ENCODE assay signal across 23 cellular contexts in the genomic region with DNA sequence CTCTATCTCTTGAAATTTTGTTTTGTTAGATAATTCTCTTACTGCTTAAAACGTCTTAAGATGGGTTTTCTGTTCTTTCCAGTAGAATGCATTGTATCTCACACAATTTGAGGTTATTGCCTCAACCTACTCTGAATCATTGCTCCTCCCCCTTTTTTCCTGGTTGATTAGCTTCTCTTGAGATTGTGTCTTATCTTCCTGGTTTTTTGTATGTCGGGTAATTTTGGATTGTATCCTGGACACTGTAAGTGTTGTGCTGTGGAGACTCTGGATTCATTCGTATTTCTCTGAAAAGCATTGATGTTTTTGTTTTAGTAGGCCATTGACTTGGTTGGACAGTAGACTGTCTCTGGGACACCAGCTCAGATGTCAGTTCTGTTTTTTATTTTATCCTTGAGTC. TPM values are rescaled to one million over a fixed set of nuclear protein-coding genes. Genes with fewer than 3 reads are reported as not detected.
DNase-seq lines count a peak whose midpoint lies in the region; ATAC-seq and TF ChIP-seq lines count a peak whose summit lies in the region.
"Had no signal": no experiment of that assay in that cellular context is flagged by ENCODE, and none has a peak within 500 bp of the region (broad histone marks: within the 10 kb centered on the region; RNA-seq: fewer than 3 reads in every experiment).

No MANE protein-coding gene starts in this region.

- no peaks in the 10 kb centered on the region for H3K9me3 Mint-ChIP-seq in activated CD8-positive, alpha-beta T cell treated with anti-CD3 and anti-CD28 coated beads for 36 hours
- H3K9me3 Mint-ChIP-seq in activated CD8-positive, alpha-beta T cell treated with anti-CD3 and anti-CD28 coated beads, Interleukin-2, amount 10 ng/mL, durations not matched to agents 7 days and 5 days (ENCODE audit: insufficient read depth): no peaks in the 10 kb centered on the region
- H3K9me3 Mint-ChIP-seq in activated B cell treated with CpG ODN at 0.5 μM for 24 hours: no peaks in the 10 kb centered on the region
- H3K9me3 Mint-ChIP-seq in stimulated activated memory B cell treated with anti-CD40 and anti-IgM and Interleukin-4, amounts not matched to agents 10 μg/mL and 1 μg/mL and 100 μg/mL, for 72 hours: no peaks in the 10 kb centered on the region

- CTCF ChIA-PET in activated CD8-positive, alpha-beta T cell treated with anti-CD3 and anti-CD28 coated beads for 36 hours (lab: Charles Lee): interaction anchor here (0.7 to 2.5 kb wide), 7 partner anchors 9 to 149 kb away, joined by 3 to 12 read pairs (median 5); no protein-coding TSS in a partner anchor
- CTCF ChIA-PET in activated CD8-positive, alpha-beta T cell treated with anti-CD3 and anti-CD28 coated beads, Interleukin-2, amount 10 ng/mL, durations not matched to agents 7 days and 5 days (lab: Charles Lee): interaction anchor here (0.8 to 3.1 kb wide), 8 partner anchors 9 to 149 kb away, joined by 3 to 12 read pairs (median 3); no protein-coding TSS in a partner anchor
- CTCF ChIA-PET in activated B cell treated with CpG ODN at 0.5 μM for 24 hours (lab: Charles Lee): interaction anchor here (0.7 to 5.3 kb wide), 8 partner anchors 10 to 148 kb away, joined by 3 to 28 read pairs (median 4); no protein-coding TSS in a partner anchor

- 64 to 68% (median 68%) methylated on average over 3 of the region's 3 CpGs for WGBS in stomach, 5 donors

- peak overlapping the region; percentile 28 for H3K27ac Mint-ChIP-seq in activated CD8-positive, alpha-beta T cell treated with anti-CD3 and anti-CD28 coated beads for 36 hours
- H3K27ac Mint-ChIP-seq in activated CD8-positive, alpha-beta T cell treated with anti-CD3 and anti-CD28 coated beads, Interleukin-2, amount 10 ng/mL, durations not matched to agents 7 days and 5 days: no peak overlapping the region
- peak overlapping the region; percentile 89 for H3K27ac Mint-ChIP-seq in activated B cell treated with CpG ODN at 0.5 μM for 24 hours
- peak overlapping the region; percentile 60 for H3K27ac Mint-ChIP-seq in stimulated activated memory B cell treated with anti-CD40 and anti-IgM and Interleukin-4, amounts not matched to agents 10 μg/mL and 1 μg/mL and 100 μg/mL, for 72 hours

- H3K36me3 ChIP-seq in DOHH2 (ENCODE audit: control insufficient read depth, low read length) (no peaks in the 10 kb centered on the region), stomach (no peaks in the 10 kb centered on the region)
- H3K36me3 ChIP-seq: upper lobe of left lung had no signal

- H3K36me3 Mint-ChIP-seq in activated CD8-positive, alpha-beta T cell treated with anti-CD3 and anti-CD28 coated beads for 36 hours (ENCODE audit: low read depth): peaks cover 12% of the 10 kb centered on the region
- peaks cover 26% of the 10 kb centered on the region for H3K36me3 Mint-ChIP-seq in activated CD8-positive, alpha-beta T cell treated with anti-CD3 and anti-CD28 coated beads, Interleukin-2, amount 10 ng/mL, durations not matched to agents 7 days and 5 days (ENCODE audit: low read depth)
- peaks cover 17% of the 10 kb centered on the region for H3K36me3 Mint-ChIP-seq in activated B cell treated with CpG ODN at 0.5 μM for 24 hours (ENCODE audit: low read depth)
- peaks cover 12% of the 10 kb centered on the region for H3K36me3 Mint-ChIP-seq in stimulated activated memory B cell treated with anti-CD40 and anti-IgM and Interleukin-4, amounts not matched to agents 10 μg/mL and 1 μg/mL and 100 μg/mL, for 72 hours

- DNase-seq in activated CD8-positive, alpha-beta T cell treated with anti-CD3 and anti-CD28 coated beads for 36 hours: no peak
- no peak for DNase-seq in activated CD8-positive, alpha-beta T cell treated with anti-CD3 and anti-CD28 coated beads, Interleukin-2, amount 10 ng/mL, durations not matched to agents 7 days and 5 days
- DNase-seq in activated B cell treated with CpG ODN at 0.5 μM for 24 hours: no peak
- DNase-seq in DMS 273 (lab: John Stamatoyannopoulos, UW; ENCODE audit: unreplicated experiment): no peak
- DNase-seq in stomach: no peak
- DNase-seq in EL: no peak
- DNase-seq: activated CD4-positive, CD25-positive, alpha-beta regulatory T cell treated with anti-CD3 and anti-CD28 coated beads, Interleukin-2, amount 50 U/mL, for 72 hours; body of pancreas; GF-D8; glutamatergic neuron; IMR-90; NCI-H1436; NCI-H510A; SHP77 treated with DMSO at 0.1 percent for 48 hours; upper lobe of left lung had no signal

- POLR2A ChIA-PET in activated CD8-positive, alpha-beta T cell treated with anti-CD3 and anti-CD28 coated beads for 36 hours (lab: Charles Lee): interaction anchor here (0.9 to 1.9 kb wide), 3 partner anchors 9 to 35 kb away, joined by 3 to 7 read pairs (median 3); no protein-coding TSS in a partner anchor
- POLR2A ChIA-PET in activated CD8-positive, alpha-beta T cell treated with anti-CD3 and anti-CD28 coated beads, Interleukin-2, amount 10 ng/mL, durations not matched to agents 7 days and 5 days (lab: Charles Lee): interaction anchor here (1.1 to 1.3 kb wide), 2 partner anchors 16 to 20 kb away, joined by 3 to 6 read pairs; no protein-coding TSS in a partner anchor
- POLR2A ChIA-PET in activated B cell treated with CpG ODN at 0.5 μM for 24 hours (lab: Charles Lee): interaction anchor here (0.9 to 3.0 kb wide), 7 partner anchors 9 to 153 kb away, joined by 4 to 9 read pairs (median 5); a partner anchor contains a TSS

- H3K4me3 ChIP-seq in DOHH2 (ENCODE audit: low read length) (peak overlapping the region; percentile 18), stomach (no peak overlapping the region)
- H3K4me3 ChIP-seq: body of pancreas, upper lobe of left lung had no signal

- TF ChIP-seq CTCF in activated CD8-positive, alpha-beta T cell treated with anti-CD3 and anti-CD28 coated beads for 36 hours (IDR thresholded peaks at IDR 0.05): no peak
- TF ChIP-seq CTCF in DOHH2 (IDR thresholded peaks at IDR 0.05; ENCODE audit: low read depth, low read length, poor library complexity, severe bottlenecking) (no peak), activated B cell treated with CpG ODN at 0.5 μM for 24 hours (IDR thresholded peaks at IDR 0.05) (no peak), stomach (IDR thresholded peaks at IDR 0.05) (no peak)

- H3K9me3 ChIP-seq in DOHH2 (ENCODE audit: control insufficient read depth, insufficient read depth, low read length): no peaks in the 10 kb centered on the region
- no peaks in the 10 kb centered on the region for H3K9me3 ChIP-seq in stomach
- H3K9me3 ChIP-seq: body of pancreas, upper lobe of left lung had no signal

- no peak for TF ChIP-seq POLR2A in stomach (IDR thresholded peaks at IDR 0.05)

- H3K4me1 ChIP-seq in DOHH2 (ENCODE audit: control insufficient read depth, low read length) (peaks cover 78% of the 10 kb centered on the region), stomach (peaks cover 0 to 62% (median 17%) of the 10 kb centered on the region in 4 donors)
- H3K4me1 ChIP-seq: body of pancreas had no signal

- no peaks in the 10 kb centered on the region for H3K9me2 ChIP-seq in DOHH2 (replicated peaks; ENCODE audit: control insufficient read depth, low read length)

- H3K27ac ChIP-seq in DOHH2 (ENCODE audit: low read depth, low read length): peak overlapping the region; percentile 55
- H3K27ac ChIP-seq in stomach: no peak overlapping the region
- H3K27ac ChIP-seq: body of pancreas, upper lobe of left lung had no signal

- ATAC-seq in activated CD8-positive, alpha-beta T cell treated with anti-CD3 and anti-CD28 coated beads for 36 hours: no peak
- no peak for ATAC-seq in activated CD8-positive, alpha-beta T cell treated with anti-CD3 and anti-CD28 coated beads, Interleukin-2, amount 10 ng/mL, durations not matched to agents 7 days and 5 days
- no peak for ATAC-seq in activated B cell treated with CpG ODN at 0.5 μM for 24 hours (ENCODE audit: low read depth)
- no peak for ATAC-seq in stimulated activated memory B cell treated with anti-CD40 and anti-IgM and Interleukin-4, amounts not matched to agents 10 μg/mL and 1 μg/mL and 100 μg/mL, for 72 hours
- ATAC-seq: body of pancreas, Panc1, sciatic nerve had no signal

- TF ChIP-seq EP300 in stomach (IDR thresholded peaks at IDR 0.05): no peak

- intact Hi-C loops in activated CD8-positive, alpha-beta T cell treated with anti-CD3 and anti-CD28 coated beads for 36 hours (cut with micrococcal nuclease): no loop called here
- intact Hi-C loops in activated B cell treated with CpG ODN at 0.5 μM for 24 hours (cut with micrococcal nuclease): no loop called here
- intact Hi-C loops in stomach (cut with DNase I; ENCODE audit: low total_unique reads): no loop called here

- H3K4me3 Mint-ChIP-seq in activated CD8-positive, alpha-beta T cell treated with anti-CD3 and anti-CD28 coated beads for 36 hours: no peak overlapping the region
- no peak overlapping the region for H3K4me3 Mint-ChIP-seq in activated CD8-positive, alpha-beta T cell treated with anti-CD3 and anti-CD28 coated beads, Interleukin-2, amount 10 ng/mL, durations not matched to agents 7 days and 5 days
- peak overlapping the region; percentile 17 for H3K4me3 Mint-ChIP-seq in activated B cell treated with CpG ODN at 0.5 μM for 24 hours
- no peak overlapping the region for H3K4me3 Mint-ChIP-seq in stimulated activated memory B cell treated with anti-CD40 and anti-IgM and Interleukin-4, amounts not matched to agents 10 μg/mL and 1 μg/mL and 100 μg/mL, for 72 hours

- H3K27me3 Mint-ChIP-seq in activated CD8-positive, alpha-beta T cell treated with anti-CD3 and anti-CD28 coated beads for 36 hours: no peaks in the 10 kb centered on the region
- no peaks in the 10 kb centered on the region for H3K27me3 Mint-ChIP-seq in activated CD8-positive, alpha-beta T cell treated with anti-CD3 and anti-CD28 coated beads, Interleukin-2, amount 10 ng/mL, durations not matched to agents 7 days and 5 days (ENCODE audit: low read depth)
- H3K27me3 Mint-ChIP-seq in activated B cell treated with CpG ODN at 0.5 μM for 24 hours: no peaks in the 10 kb centered on the region
- H3K27me3 Mint-ChIP-seq in stimulated activated memory B cell treated with anti-CD40 and anti-IgM and Interleukin-4, amounts not matched to agents 10 μg/mL and 1 μg/mL and 100 μg/mL, for 72 hours: no peaks in the 10 kb centered on the region

- peaks cover 81% of the 10 kb centered on the region for H3K4me1 Mint-ChIP-seq in activated CD8-positive, alpha-beta T cell treated with anti-CD3 and anti-CD28 coated beads for 36 hours (ENCODE audit: low read depth)
- H3K4me1 Mint-ChIP-seq in activated CD8-positive, alpha-beta T cell treated with anti-CD3 and anti-CD28 coated beads, Interleukin-2, amount 10 ng/mL, durations not matched to agents 7 days and 5 days (ENCODE audit: low read depth): peaks cover 81% of the 10 kb centered on the region
- H3K4me1 Mint-ChIP-seq in activated B cell treated with CpG ODN at 0.5 μM for 24 hours: peaks cover 95% of the 10 kb centered on the region
- peaks cover 79% of the 10 kb centered on the region for H3K4me1 Mint-ChIP-seq in stimulated activated memory B cell treated with anti-CD40 and anti-IgM and Interleukin-4, amounts not matched to agents 10 μg/mL and 1 μg/mL and 100 μg/mL, for 72 hours

- no peaks in the 10 kb centered on the region for H4K20me1 ChIP-seq in DOHH2 (ENCODE audit: control insufficient read depth, insufficient read depth, low read depth, low read length)

- peaks cover 3% of the 10 kb centered on the region; the same call in 1 of the 2 replicates for H3K79me2 ChIP-seq in DOHH2 (ENCODE audit: control insufficient read depth, low read length)

- H3K27me3 ChIP-seq in DOHH2 (ENCODE audit: control insufficient read depth, low read length) (no peaks in the 10 kb centered on the region), stomach (no peaks in the 10 kb centered on the region)
- H3K27me3 ChIP-seq: body of pancreas, upper lobe of left lung had no signal

- peak overlapping the region; percentile 76 for H3K4me2 ChIP-seq in DOHH2 (ENCODE audit: low read length)

- peaks cover 12% of the 10 kb centered on the region for H3F3A ChIP-seq in DOHH2 (ENCODE audit: control insufficient read depth, insufficient read depth)

RNA-seq across cellular contexts. Expression of a gene that starts 26.1 kb away (rescaled TPM):
- total RNA-seq in activated CD8-positive, alpha-beta T cell treated with anti-CD3 and anti-CD28 coated beads for 36 hours: 100 to 1,000 TPM; 101 to 105 TPM
- total RNA-seq in activated CD8-positive, alpha-beta T cell treated with anti-CD3 and anti-CD28 coated beads, Interleukin-2, amount 10 ng/mL, durations not matched to agents 7 days and 5 days: 100 to 1,000 TPM; 101 to 105 TPM
- 122 and 146 TPM in 2 replicates for total RNA-seq in activated B cell treated with CpG ODN at 0.5 μM for 24 hours
- total RNA-seq in stomach: 10 to 100 TPM; 10.6 to 49.6 (median 19.7) TPM
- polyA plus RNA-seq in stomach: 1 to 10 TPM; 1.1 to 2.0 (median 1.2) TPM
- total RNA-seq: chondrocyte, lung microvascular endothelial cell, MCF 10A had no signal
- polyA plus RNA-seq: BJ, IMR-90 had no signal
